In genomic region chr6:8335371-8335770, GRCh38 we compare ENCODE assay signal across 30 cellular contexts.
"Had no signal": no experiment of that assay in that cellular context is flagged by ENCODE, and none has a peak within 500 bp of the region (broad histone marks: within the 10 kb centered on the region; RNA-seq: fewer than 3 reads in every experiment).

No MANE protein-coding gene starts in this region.

- H3K27me3 ChIP-seq: esophagus muscularis mucosa, ovary had no signal

- H3K36me3 ChIP-seq: esophagus muscularis mucosa, ovary, thoracic aorta, WERI-Rb-1 had no signal

- H3K36me3 Mint-ChIP-seq: activated CD4-positive, alpha-beta memory T cell treated with anti-CD3 and anti-CD28 coated beads for 36 hours; memory B cell; naive thymus-derived CD4-positive, alpha-beta T cell; stimulated activated effector memory CD8-positive, alpha-beta T cell treated with anti-CD3 and anti-CD28 coated beads, Interleukin-12 subunit alpha, Interleukin-12 subunit beta, amount 100 ng/mL, for 72 hours had no signal

- H3K9me3 Mint-ChIP-seq: activated CD4-positive, alpha-beta memory T cell treated with anti-CD3 and anti-CD28 coated beads for 36 hours; activated T-cell treated with anti-CD3 and anti-CD28 coated beads, Interleukin-2, amount 50 U/mL, for 24 hours; activated T-helper 17 cell treated with anti-CD3 and anti-CD28 coated beads, Interleukin-2, amount 50 U/mL, for 72 hours; central memory CD8-positive, alpha-beta T cell; memory B cell; naive thymus-derived CD4-positive, alpha-beta T cell; stimulated activated effector memory CD8-positive, alpha-beta T cell treated with anti-CD3 and anti-CD28 coated beads, Interleukin-12 subunit alpha, Interleukin-12 subunit beta, amount 100 ng/mL, for 72 hours; stimulated activated naive CD8-positive, alpha-beta T cell treated with anti-CD3 and anti-CD28 coated beads, Interleukin-15, Interleukin-2, amounts not matched to agents 100 ng/mL and 50 ng/mL, for 24 hours had no signal

- H3K4me1 ChIP-seq: esophagus muscularis mucosa had no signal

- H3K27ac ChIP-seq: esophagus muscularis mucosa, ovary, skin epidermis, thoracic aorta, WERI-Rb-1 had no signal

- H3K9me3 ChIP-seq: esophagus muscularis mucosa, ovary, thoracic aorta had no signal

- H3K27me3 Mint-ChIP-seq: activated T-cell treated with anti-CD3 and anti-CD28 coated beads, Interleukin-2, amount 50 U/mL, for 24 hours; activated T-helper 17 cell treated with anti-CD3 and anti-CD28 coated beads, Interleukin-2, amount 50 U/mL, for 72 hours; memory B cell; naive thymus-derived CD4-positive, alpha-beta T cell; progenitor cell of endocrine pancreas; stimulated activated naive CD8-positive, alpha-beta T cell treated with anti-CD3 and anti-CD28 coated beads, Interleukin-15, Interleukin-2, amounts not matched to agents 100 ng/mL and 50 ng/mL, for 24 hours had no signal

- ATAC-seq: activated CD4-positive, CD25-positive, alpha-beta regulatory T cell treated with anti-CD3 and anti-CD28 coated beads, Interleukin-2, amount 50 U/mL, for 24 hours; activated T-helper 17 cell treated with anti-CD3 and anti-CD28 coated beads, Interleukin-2, amount 50 U/mL, for 72 hours; naive thymus-derived CD4-positive, alpha-beta T cell; sciatic nerve; stimulated activated effector memory CD8-positive, alpha-beta T cell treated with anti-CD3 and anti-CD28 coated beads, Interleukin-12 subunit alpha, Interleukin-12 subunit beta, amount 100 ng/mL, for 72 hours had no signal

- H3K4me1 Mint-ChIP-seq: activated T-helper 17 cell treated with anti-CD3 and anti-CD28 coated beads, Interleukin-2, amount 50 U/mL, for 72 hours; central memory CD8-positive, alpha-beta T cell; memory B cell; naive thymus-derived CD4-positive, alpha-beta T cell; stimulated activated effector memory CD8-positive, alpha-beta T cell treated with anti-CD3 and anti-CD28 coated beads, Interleukin-12 subunit alpha, Interleukin-12 subunit beta, amount 100 ng/mL, for 72 hours had no signal

- H3K27ac Mint-ChIP-seq: activated CD4-positive, alpha-beta memory T cell treated with anti-CD3 and anti-CD28 coated beads for 36 hours; activated T-cell treated with anti-CD3 and anti-CD28 coated beads, Interleukin-2, amount 50 U/mL, for 24 hours; activated T-helper 17 cell treated with anti-CD3 and anti-CD28 coated beads, Interleukin-2, amount 50 U/mL, for 72 hours; memory B cell; naive thymus-derived CD4-positive, alpha-beta T cell; progenitor cell of endocrine pancreas; stimulated activated effector memory CD8-positive, alpha-beta T cell treated with anti-CD3 and anti-CD28 coated beads, Interleukin-12 subunit alpha, Interleukin-12 subunit beta, amount 100 ng/mL, for 72 hours; stimulated activated naive CD8-positive, alpha-beta T cell treated with anti-CD3 and anti-CD28 coated beads, Interleukin-15, Interleukin-2, amounts not matched to agents 100 ng/mL and 50 ng/mL, for 24 hours had no signal

- H3K4me3 Mint-ChIP-seq: activated CD4-positive, alpha-beta memory T cell treated with anti-CD3 and anti-CD28 coated beads for 36 hours; activated T-cell treated with anti-CD3 and anti-CD28 coated beads, Interleukin-2, amount 50 U/mL, for 24 hours; activated T-helper 17 cell treated with anti-CD3 and anti-CD28 coated beads, Interleukin-2, amount 50 U/mL, for 72 hours; central memory CD8-positive, alpha-beta T cell; memory B cell; naive thymus-derived CD4-positive, alpha-beta T cell; stimulated activated effector memory CD8-positive, alpha-beta T cell treated with anti-CD3 and anti-CD28 coated beads, Interleukin-12 subunit alpha, Interleukin-12 subunit beta, amount 100 ng/mL, for 72 hours; stimulated activated naive CD8-positive, alpha-beta T cell treated with anti-CD3 and anti-CD28 coated beads, Interleukin-15, Interleukin-2, amounts not matched to agents 100 ng/mL and 50 ng/mL, for 24 hours had no signal

- H3K4me3 ChIP-seq: esophagus muscularis mucosa, ovary, skin epidermis, thoracic aorta had no signal

- DNase-seq: activated CD4-positive, alpha-beta memory T cell treated with anti-CD3 and anti-CD28 coated beads for 36 hours; activated CD4-positive, alpha-beta T cell treated with anti-CD3 and anti-CD28 coated beads for 48 hours; activated CD8-positive, alpha-beta memory T cell treated with anti-CD3 and anti-CD28 coated beads, Interleukin-2, amount 50 U/mL, for 4 hours; activated gamma-delta T cell treated with Interleukin-2 at 50 U/mL for 16 hours; activated naive CD4-positive, alpha-beta T cell treated with anti-CD3 and anti-CD28 coated beads, Interleukin-2, amount 50 U/mL, for 16 hours; activated T-cell treated with anti-CD3 and anti-CD28 coated beads, Interleukin-2, amount 50 U/mL, for 24 hours; amniotic stem cell; dermis blood vessel endothelial cell; effector CD4-positive, alpha-beta T cell; hippocampal formation; kidney; midbrain; naive thymus-derived CD4-positive, alpha-beta T cell; ovary; retina; stimulated activated CD4-positive, alpha-beta T cell treated with anti-CD3 and anti-CD28 coated beads, Interleukin-12 subunit alpha, Interleukin-12 subunit beta, amount 100 ng/mL, for 4 hours; stimulated activated CD4-positive, alpha-beta T cell treated with anti-CD3 and anti-CD28 coated beads, Interleukin-4, amount 100 ng/mL, for 1 hour; T1000; WERI-Rb-1 had no signal
